Comparison of ENCODE assay signal across 1 cellular context in the genomic region with DNA sequence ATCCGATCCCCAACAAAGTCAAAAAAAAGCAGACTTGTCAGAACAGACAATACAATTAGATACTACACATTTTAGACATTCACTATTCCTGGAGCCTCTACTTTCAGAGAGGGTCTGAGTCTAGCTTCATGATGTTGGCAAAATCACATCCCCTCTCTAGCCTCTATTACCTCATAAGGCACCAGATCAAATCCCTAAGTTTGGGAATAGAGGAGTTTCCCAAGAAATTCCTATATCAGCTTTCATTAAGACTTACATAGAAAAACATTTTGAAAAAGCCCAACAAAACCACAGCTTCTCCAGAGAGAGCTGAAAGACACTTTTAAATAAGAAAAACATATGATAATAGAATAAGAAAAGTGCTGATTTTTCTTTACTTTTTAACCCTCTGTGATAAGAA.
TF ChIP-seq lines count a peak whose summit lies in the region.

No MANE protein-coding gene starts in this region.

TF ChIP-seq in HepG2, 621 proteins besides CTCF, POLR2A, EP300 and RAD21:
- TF ChIP-seq ATF7 (IDR thresholded peaks at IDR 0.05) (no peak), ATF7 (CRISPR knock-in tag; IDR thresholded peaks at IDR 0.05) (no peak), KLF6 (CRISPR knock-in tag; IDR thresholded peaks at IDR 0.05) (no peak), PHF20 (CRISPR knock-in tag; IDR thresholded peaks at IDR 0.05) (no peak), ZNF292 (CRISPR knock-in tag; IDR thresholded peaks at IDR 0.05; ENCODE audit: borderline replicate concordance, low read depth) (no peak), SMARCE1 (IDR thresholded peaks at IDR 0.05; ENCODE audit: borderline replicate concordance) (no peak), CCAR2 (optimal IDR thresholded peaks at IDR 0.05; ENCODE audit: low read depth, low read length) (no peak), HOXA3 (CRISPR knock-in tag; IDR thresholded peaks at IDR 0.05) (no peak), KLF9 (CRISPR knock-in tag; IDR thresholded peaks at IDR 0.05; ENCODE audit: low read depth) (no peak), MXD4 (CRISPR knock-in tag; IDR thresholded peaks at IDR 0.05) (no peak), ZNF30 (CRISPR knock-in tag; IDR thresholded peaks at IDR 0.05) (no peak), NAIF1 (CRISPR knock-in tag; IDR thresholded peaks at IDR 0.05; ENCODE audit: borderline replicate concordance) (no peak), HMGA1 (CRISPR knock-in tag; conservative IDR thresholded peaks at IDR 0.05) (no peak)
- TF ChIP-seq, protein P1, sequence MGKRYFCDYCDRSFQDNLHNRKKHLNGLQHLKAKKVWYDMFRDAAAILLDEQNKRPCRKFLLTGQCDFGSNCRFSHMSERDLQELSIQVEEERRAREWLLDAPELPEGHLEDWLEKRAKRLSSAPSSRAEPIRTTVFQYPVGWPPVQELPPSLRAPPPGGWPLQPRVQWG (CRISPR knock-in tag; IDR thresholded peaks at IDR 0.05; ENCODE audit: borderline replicate concordance, low read depth) = no peak
- TF ChIP-seq, protein P2, sequence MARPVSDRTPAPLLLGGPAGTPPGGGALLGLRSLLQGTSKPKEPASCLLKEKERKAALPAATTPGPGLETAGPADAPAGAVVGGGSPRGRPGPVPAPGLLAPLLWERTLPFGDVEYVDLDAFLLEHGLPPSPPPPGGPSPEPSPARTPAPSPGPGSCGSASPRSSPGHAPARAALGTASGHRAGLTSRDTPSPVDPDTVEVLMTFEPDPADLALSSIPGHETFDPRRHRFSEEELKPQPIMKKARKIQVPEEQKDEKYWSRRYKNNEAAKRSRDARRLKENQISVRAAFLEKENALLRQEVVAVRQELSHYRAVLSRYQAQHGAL (CRISPR knock-in tag; IDR thresholded peaks at IDR 0.05; ENCODE audit: not compliant biosample characterization) = no peak
